ENCODE assay signal across 1 cellular context in genomic region chr17:60102015-60102631, GRCh38.
TF ChIP-seq lines count a peak whose summit lies in the region.

No MANE protein-coding gene starts in this region.

TF ChIP-seq in HEK293, 187 proteins besides CTCF, POLR2A, EP300 and RAD21 (continued from another document):
- TF ChIP-seq PRDM10 (tag by site-specific recombination; IDR thresholded peaks at IDR 0.05) = peak; percentile 83
- TF ChIP-seq ZXDB (tag by site-specific recombination; IDR thresholded peaks at IDR 0.05) = 0 out of 2 replicates have a peak, but pooled peaks have one; percentile 2
- peak; percentile 53 for TF ChIP-seq ZBTB17 (tag by site-specific recombination; IDR thresholded peaks at IDR 0.05)
- TF ChIP-seq ZNF335 (tag by site-specific recombination; conservative IDR thresholded peaks at IDR 0.05) = peak; percentile 57
- peak; percentile 70; the same call in 1 of the 2 replicates for TF ChIP-seq PRDM1 (tag by site-specific recombination; IDR thresholded peaks at IDR 0.05)
